In genomic region chr16:70708381-70709253, GRCh38 we compare ENCODE assay signal across 19 cellular contexts. TPM values are rescaled to one million over a fixed set of nuclear protein-coding genes. Genes with fewer than 3 reads are reported as not detected.
A peak's percentile ranks its signal among the peaks of the same experiment; 100 is the strongest.
DNase-seq lines count a peak whose midpoint lies in the region; ATAC-seq and TF ChIP-seq lines count a peak whose summit lies in the region.
"Had no signal": no experiment of that assay in that cellular context is flagged by ENCODE, and none has a peak within 500 bp of the region (broad histone marks: within the 10 kb centered on the region; RNA-seq: fewer than 3 reads in every experiment).

No MANE protein-coding gene starts in this region.

- H3K4me1 Mint-ChIP-seq in stimulated activated naive CD8-positive, alpha-beta T cell treated with anti-CD3 and anti-CD28 coated beads, Interleukin-15, amount 100 ng/mL, for 72 hours: peaks cover 21% of the 10 kb centered on the region
- H3K4me1 Mint-ChIP-seq in progenitor cell of endocrine pancreas (ENCODE audit: low read depth): peaks cover 8% of the 10 kb centered on the region
- H3K4me1 Mint-ChIP-seq: activated T-helper 17 cell treated with anti-CD3 and anti-CD28 coated beads, Interleukin-2, amount 50 U/mL, for 72 hours had no signal

- no peaks in the 10 kb centered on the region for H3K9me3 ChIP-seq in gastroesophageal sphincter
- H3K9me3 ChIP-seq: neutrophil had no signal

- TF ChIP-seq EP300 in gastroesophageal sphincter (IDR thresholded peaks at IDR 0.05): no peak

- H3K27me3 Mint-ChIP-seq in stimulated activated naive CD8-positive, alpha-beta T cell treated with anti-CD3 and anti-CD28 coated beads, Interleukin-15, amount 100 ng/mL, for 72 hours: no peaks in the 10 kb centered on the region
- no peaks in the 10 kb centered on the region for H3K27me3 Mint-ChIP-seq in progenitor cell of endocrine pancreas
- H3K27me3 Mint-ChIP-seq: activated T-helper 17 cell treated with anti-CD3 and anti-CD28 coated beads, Interleukin-2, amount 50 U/mL, for 72 hours; CD4-positive, alpha-beta memory T cell had no signal

- no peak overlapping the region for H3K4me3 Mint-ChIP-seq in stimulated activated naive CD8-positive, alpha-beta T cell treated with anti-CD3 and anti-CD28 coated beads, Interleukin-15, amount 100 ng/mL, for 72 hours
- H3K4me3 Mint-ChIP-seq in progenitor cell of endocrine pancreas (ENCODE audit: low read depth): no peak overlapping the region
- H3K4me3 Mint-ChIP-seq: activated T-helper 17 cell treated with anti-CD3 and anti-CD28 coated beads, Interleukin-2, amount 50 U/mL, for 72 hours; CD4-positive, alpha-beta memory T cell had no signal

- H3K36me3 ChIP-seq in gastroesophageal sphincter: no peaks in the 10 kb centered on the region

- no peak for TF ChIP-seq POLR2A in gastroesophageal sphincter (IDR thresholded peaks at IDR 0.05)

- no peak overlapping the region for H3K4me3 ChIP-seq in gastroesophageal sphincter

- TF ChIP-seq CTCF in gastroesophageal sphincter (IDR thresholded peaks at IDR 0.05): no peak
- TF ChIP-seq CTCF in progenitor cell of endocrine pancreas (IDR thresholded peaks at IDR 0.05; ENCODE audit: unreplicated experiment): no peak

- peak overlapping the region in 3 of 4 donors; percentile 44 to 98 (median 97) for H3K27ac ChIP-seq in gastroesophageal sphincter
- H3K27ac ChIP-seq: neutrophil had no signal

- peak overlapping the region; percentile 21 to 54 for H3K27ac Mint-ChIP-seq in stimulated activated naive CD8-positive, alpha-beta T cell treated with anti-CD3 and anti-CD28 coated beads, Interleukin-15, amount 100 ng/mL, for 72 hours
- H3K27ac Mint-ChIP-seq in progenitor cell of endocrine pancreas: peak overlapping the region; percentile 8
- H3K27ac Mint-ChIP-seq: activated T-helper 17 cell treated with anti-CD3 and anti-CD28 coated beads, Interleukin-2, amount 50 U/mL, for 72 hours; CD4-positive, alpha-beta memory T cell had no signal

- H3K27me3 ChIP-seq in gastroesophageal sphincter: no peaks in the 10 kb centered on the region
- H3K27me3 ChIP-seq: neutrophil had no signal

- H3K4me1 ChIP-seq in gastroesophageal sphincter: peaks cover 0 to 100% (median 39%) of the 10 kb centered on the region in 3 donors

- no peak for ATAC-seq in stimulated activated naive CD8-positive, alpha-beta T cell treated with anti-CD3 and anti-CD28 coated beads, Interleukin-15, amount 100 ng/mL, for 72 hours
- no peak for ATAC-seq in stimulated activated naive CD8-positive, alpha-beta T cell treated with anti-CD3 and anti-CD28 coated beads, Interleukin-15, Interleukin-2, amounts not matched to agents 100 U/mL and 50 U/mL, for 24 hours
- no peak for ATAC-seq in gastroesophageal sphincter
- ATAC-seq in HG02852 (IDR thresholded peaks at IDR 0.05; ENCODE audit: unreplicated experiment): no peak
- ATAC-seq in HG03139 (IDR thresholded peaks at IDR 0.05; ENCODE audit: unreplicated experiment): no peak
- ATAC-seq: activated T-helper 17 cell treated with anti-CD3 and anti-CD28 coated beads, Interleukin-2, amount 50 U/mL, for 72 hours; sciatic nerve had no signal

- H3K9me3 Mint-ChIP-seq in stimulated activated naive CD8-positive, alpha-beta T cell treated with anti-CD3 and anti-CD28 coated beads, Interleukin-15, amount 100 ng/mL, for 72 hours: no peaks in the 10 kb centered on the region
- no peaks in the 10 kb centered on the region for H3K9me3 Mint-ChIP-seq in progenitor cell of endocrine pancreas (ENCODE audit: low read depth)
- H3K9me3 Mint-ChIP-seq: activated T-helper 17 cell treated with anti-CD3 and anti-CD28 coated beads, Interleukin-2, amount 50 U/mL, for 72 hours; CD4-positive, alpha-beta memory T cell had no signal

- 70% methylated on average over 14 of the region's 20 CpGs; no CpG with 5 or more reads in 1 of the 2 donors for WGBS in gastroesophageal sphincter (ENCODE audit: low coverage in 1 of 2), 2 donors

- no peaks in the 10 kb centered on the region for H3K36me3 Mint-ChIP-seq in progenitor cell of endocrine pancreas (ENCODE audit: insufficient read depth)

- no peak for DNase-seq in stimulated activated naive CD8-positive, alpha-beta T cell treated with anti-CD3 and anti-CD28 coated beads, Interleukin-15, amount 100 ng/mL, for 72 hours
- no peak for DNase-seq in stimulated activated naive CD8-positive, alpha-beta T cell treated with anti-CD3 and anti-CD28 coated beads, Interleukin-15, Interleukin-2, amounts not matched to agents 100 U/mL and 50 U/mL, for 24 hours
- no peak for DNase-seq in progenitor cell of endocrine pancreas (ENCODE audit: low spot score, unreplicated experiment)
- no peak for DNase-seq in SHP77 treated with DMSO at 0.1 percent for 48 hours (lab: John Stamatoyannopoulos, UW)
- DNase-seq in NCI-H526 (lab: John Stamatoyannopoulos, UW): no peak
- DNase-seq: ACHN; CD4-positive, alpha-beta memory T cell; DND-41; KBM-7; NCI-H1092; NCI-H748 treated with DMSO at 0.1 percent for 48 hours; stimulated activated CD4-positive, alpha-beta T cell treated with anti-CD3 and anti-CD28 coated beads, Interleukin-4, amount 100 ng/mL, for 24 hours; stimulated activated CD8-positive, alpha-beta memory T cell treated with anti-CD3 and anti-CD28 coated beads, Interleukin-4, amount 100 ng/mL, for 48 hours had no signal

RNA-seq across cellular contexts. Expression of gene MTSS2, which starts 22.8 kb away (rescaled TPM):
- total RNA-seq in gastroesophageal sphincter: 100 to 1,000 TPM in 1 of 4 donors, 10 to 100 TPM in 3; 70.9 to 234 (median 85.9) TPM
- total RNA-seq in progenitor cell of endocrine pancreas: 55.0 and 57.1 TPM in 2 replicates
